26 cellular contexts compared by ENCODE assay signal in the genomic region with DNA sequence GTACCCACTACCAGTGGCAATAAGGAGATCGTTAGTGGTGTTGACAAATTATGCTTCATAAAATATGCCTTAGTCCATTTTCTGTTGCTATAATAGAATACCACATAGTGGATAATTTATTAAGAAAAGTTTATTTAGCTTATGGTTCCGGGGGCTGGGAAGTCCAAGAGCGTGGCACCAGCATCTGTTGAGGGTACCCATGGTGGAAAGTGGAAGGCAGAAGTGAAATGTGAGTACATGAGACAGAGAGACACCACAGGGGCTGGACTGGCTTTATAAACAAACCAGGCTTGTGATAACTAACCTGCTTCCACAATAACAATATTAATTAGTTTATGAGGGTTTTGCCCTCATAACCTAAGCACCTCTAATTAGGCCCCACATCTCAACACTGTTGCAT.
DNase-seq lines count a peak whose midpoint lies in the region; ATAC-seq, FAIRE-seq and TF ChIP-seq lines count a peak whose summit lies in the region.
"Had no signal": no experiment of that assay in that cellular context is flagged by ENCODE, and none has a peak within 500 bp of the region (broad histone marks: within the 10 kb centered on the region; RNA-seq: fewer than 3 reads in every experiment).

No MANE protein-coding gene starts in this region.

- peaks cover 11% of the 10 kb centered on the region; the same call in 1 of the 2 replicates for H3K9me3 ChIP-seq in HepG2 (ENCODE audit: low read length)
- no peaks in the 10 kb centered on the region for H3K9me3 ChIP-seq in right lobe of liver
- H3K9me3 ChIP-seq in tibial artery, result no peaks in the 10 kb centered on the region
- no peaks in the 10 kb centered on the region for H3K9me3 ChIP-seq in stomach
- H3K9me3 ChIP-seq: A549 had no signal

- TF ChIP-seq CTCF in HepG2 (CRISPR knock-in tag; IDR thresholded peaks at IDR 0.05), result no peak
- TF ChIP-seq CTCF in right lobe of liver (IDR thresholded peaks at IDR 0.05), result no peak
- TF ChIP-seq CTCF in nephron progenitor cell (IDR thresholded peaks at IDR 0.05), result no peak
- no peak for TF ChIP-seq CTCF in tibial artery (IDR thresholded peaks at IDR 0.05)
- TF ChIP-seq CTCF in stomach (IDR thresholded peaks at IDR 0.05), result no peak

- CTCF ChIA-PET in HepG2 (lab: Yijun Ruan, JAX; ENCODE audit: low intra/inter-chr PET ratio, low total read pairs), result no interaction called here

- BruUV-seq in HepG2 (replicated peaks; lab: Mats Ljungman, UMichigan), result no TSS peak

- H3K9ac ChIP-seq in HepG2 (ENCODE audit: insufficient read depth, low read depth, low read length), result no peak overlapping the region
- H3K9ac ChIP-seq: BLaER1 treated with 17β-estradiol and CSF1 and Interleukin-3, amounts not matched to agents 10 nM and 100 nM had no signal

- no peaks in the 10 kb centered on the region for H3K79me2 ChIP-seq in HepG2 (ENCODE audit: insufficient read depth, low read length)

- DNase-seq in HepG2 (ENCODE audit: low spot score) (no peak), right lobe of liver (no peak), nephron progenitor cell (no peak), tibial artery (no peak), stomach (no peak), NOMO-1 treated with dmso at 0.1 percent for 144 hours (lab: John Stamatoyannopoulos, UW; ENCODE audit: unreplicated experiment) (no peak)
- DNase-seq in T-helper 2 cell treated with Interferon-gamma antibody and Interleukin-4, amounts not matched to agents 5 μg/mL and 100 μg/mL, for 36 hours (ENCODE audit: low spot score), result no peak
- DNase-seq: AML-193; CD4-positive, alpha-beta memory T cell; CD8-positive, alpha-beta memory T cell; COR-L47; DMS 273 treated with DMSO at 0.1 percent for 48 hours; DMS153; DMS53; DMS79; DND-41; EL; GDM1 had no signal

- FAIRE-seq in HepG2 (lab: Jason Lieb, UNC), result no peak
- FAIRE-seq: A549, GM12878, GM12892, GM18507 had no signal

- no peak overlapping the region for H2AFZ ChIP-seq in HepG2 (ENCODE audit: low read length)

- H3K27ac ChIP-seq in HepG2 (ENCODE audit: extremely low read length, insufficient read depth, low read length), result no peak overlapping the region
- no peak overlapping the region for H3K27ac ChIP-seq in right lobe of liver
- H3K27ac ChIP-seq in tibial artery, result peak overlapping the region; percentile 58 to 70
- no peak overlapping the region for H3K27ac ChIP-seq in stomach
- H3K27ac ChIP-seq: 22Rv1; A549; BLaER1 treated with 17β-estradiol and CSF1 and Interleukin-3, amounts not matched to agents 10 nM and 100 nM; C4-2B had no signal

- TF ChIP-seq POLR2A in HepG2 (IDR thresholded peaks at IDR 0.05; ENCODE audit: insufficient read depth in 1 of 2, low read depth in 2 of 2, low read length in 2 of 2), result no peak
- TF ChIP-seq POLR2A in right lobe of liver (IDR thresholded peaks at IDR 0.05), result no peak
- no peak for TF ChIP-seq POLR2A in stomach (IDR thresholded peaks at IDR 0.05)

- no peak for TF ChIP-seq EP300 in HepG2 (IDR thresholded peaks at IDR 0.05; ENCODE audit: low read depth in 2 of 2, low read length in 2 of 2)
- no peak for TF ChIP-seq EP300 in HepG2 (CRISPR knock-in tag; IDR thresholded peaks at IDR 0.05; ENCODE audit: borderline replicate concordance)
- no peak for TF ChIP-seq EP300 in stomach (IDR thresholded peaks at IDR 0.05)

- peak overlapping the region; percentile 31 for H3K27ac Mint-ChIP-seq in nephron progenitor cell
- H3K27ac Mint-ChIP-seq in T-helper 2 cell treated with Interferon-gamma antibody and Interleukin-4, amounts not matched to agents 5 μg/mL and 100 μg/mL, for 36 hours, result no peak overlapping the region
- H3K27ac Mint-ChIP-seq: B cell had no signal

- no peaks in the 10 kb centered on the region for H4K20me1 ChIP-seq in HepG2 (ENCODE audit: insufficient read depth, low read length)
- H4K20me1 ChIP-seq: BLaER1 treated with 17β-estradiol and CSF1 and Interleukin-3, amounts not matched to agents 10 nM and 100 nM had no signal

- intact Hi-C loops in HepG2 (cut with micrococcal nuclease; ENCODE audit: unreplicated experiment), result no loop called here
- intact Hi-C loops in right lobe of liver (cut with DNase I), result no loop called here
- intact Hi-C loops in tibial artery (cut with DNase I; ENCODE audit: low total_unique reads), result no loop called here
- intact Hi-C loops in stomach (cut with DNase I; ENCODE audit: low total_unique reads), result no loop called here

- H3K27me3 ChIP-seq in HepG2 (ENCODE audit: control insufficient read depth in 1 of 2, insufficient read depth in 2 of 2, low read length in 2 of 2), result no peaks in the 10 kb centered on the region
- H3K27me3 ChIP-seq in right lobe of liver, result no peaks in the 10 kb centered on the region
- no peaks in the 10 kb centered on the region for H3K27me3 ChIP-seq in tibial artery
- no peaks in the 10 kb centered on the region for H3K27me3 ChIP-seq in stomach
- H3K27me3 ChIP-seq: BLaER1 treated with 17β-estradiol and CSF1 and Interleukin-3, amounts not matched to agents 10 nM and 100 nM had no signal

- peaks cover 9% of the 10 kb centered on the region for H3K4me1 Mint-ChIP-seq in nephron progenitor cell
- peaks cover 9% of the 10 kb centered on the region for H3K4me1 Mint-ChIP-seq in T-helper 2 cell treated with Interferon-gamma antibody and Interleukin-4, amounts not matched to agents 5 μg/mL and 100 μg/mL, for 36 hours (ENCODE audit: low read depth)

- 66% methylated on average over 3 of the region's 3 CpGs for WGBS in HepG2 (ENCODE audit: low lambda C conversion rate)
- 71% methylated on average over 3 of the region's 3 CpGs for WGBS in right lobe of liver (ENCODE audit: insufficient coverage, low coverage, low lambda C conversion rate, missing lambda C conversion rate)
- 64 to 97% (median 78%) methylated on average over 3 of the region's 3 CpGs for WGBS in stomach, 5 donors

- H3K27me3 Mint-ChIP-seq in nephron progenitor cell (ENCODE audit: low read depth, poor library complexity), result no peaks in the 10 kb centered on the region
- H3K27me3 Mint-ChIP-seq in T-helper 2 cell treated with Interferon-gamma antibody and Interleukin-4, amounts not matched to agents 5 μg/mL and 100 μg/mL, for 36 hours (ENCODE audit: low read depth), result no peaks in the 10 kb centered on the region
- H3K27me3 Mint-ChIP-seq: CD4-positive, alpha-beta memory T cell; CD8-positive, alpha-beta memory T cell had no signal

- POLR2A ChIA-PET in HepG2 (lab: Yijun Ruan, JAX), result no interaction called here

- no peak overlapping the region for H3K4me3 Mint-ChIP-seq in nephron progenitor cell
- H3K4me3 Mint-ChIP-seq in T-helper 2 cell treated with Interferon-gamma antibody and Interleukin-4, amounts not matched to agents 5 μg/mL and 100 μg/mL, for 36 hours, result no peak overlapping the region
- H3K4me3 Mint-ChIP-seq: B cell; CD8-positive, alpha-beta memory T cell had no signal

- H3K36me3 ChIP-seq in HepG2 (replicated peaks in 1 of 2; ENCODE audit: control insufficient read depth in 1 of 2, insufficient read depth in 2 of 2, low read length in 2 of 2), result no peaks in the 10 kb centered on the region
- no peaks in the 10 kb centered on the region for H3K36me3 ChIP-seq in right lobe of liver
- no peaks in the 10 kb centered on the region for H3K36me3 ChIP-seq in tibial artery
- H3K36me3 ChIP-seq in stomach, result no peaks in the 10 kb centered on the region
- H3K36me3 ChIP-seq: BLaER1 treated with 17β-estradiol and CSF1 and Interleukin-3, amounts not matched to agents 10 nM and 100 nM had no signal

- peaks cover 20% of the 10 kb centered on the region for H3K9me3 Mint-ChIP-seq in nephron progenitor cell
- peaks cover 8% of the 10 kb centered on the region for H3K9me3 Mint-ChIP-seq in T-helper 2 cell treated with Interferon-gamma antibody and Interleukin-4, amounts not matched to agents 5 μg/mL and 100 μg/mL, for 36 hours

- in situ Hi-C loops in HepG2 (cut with HindIII; ENCODE audit: extremely low pct_ligation_motif_present, low pct_unique_long_range_greater_than_20kb), result no loop called here

- H3K4me1 ChIP-seq in HepG2 (ENCODE audit: insufficient read depth, low read length) (no peaks in the 10 kb centered on the region), right lobe of liver (no peaks in the 10 kb centered on the region), tibial artery (peaks cover 0 to 50% (median 30%) of the 10 kb centered on the region in 4 donors), stomach (no peaks in the 10 kb centered on the region)
- H3K4me1 ChIP-seq: A549 had no signal

- no peak overlapping the region for H3K4me3 ChIP-seq in HepG2 (replicated peaks in 1 of 3; ENCODE audit: insufficient read depth in 1 of 3, low read depth in 2 of 3, low read length in 3 of 3)
- no peak overlapping the region for H3K4me3 ChIP-seq in right lobe of liver
- no peak overlapping the region for H3K4me3 ChIP-seq in tibial artery
- H3K4me3 ChIP-seq in stomach, result no peak overlapping the region
- H3K4me3 ChIP-seq: A549; BLaER1 treated with 17β-estradiol and CSF1 and Interleukin-3, amounts not matched to agents 10 nM and 100 nM; GM12878 had no signal

- H3K36me3 Mint-ChIP-seq in nephron progenitor cell (ENCODE audit: low read depth), result peaks cover 34% of the 10 kb centered on the region
- H3K36me3 Mint-ChIP-seq in T-helper 2 cell treated with Interferon-gamma antibody and Interleukin-4, amounts not matched to agents 5 μg/mL and 100 μg/mL, for 36 hours (ENCODE audit: low read depth), result peaks cover 23% of the 10 kb centered on the region

- TF ChIP-seq RAD21 in HepG2 (CRISPR knock-in tag; IDR thresholded peaks at IDR 0.05), result no peak

- H3K4me2 ChIP-seq in HepG2 (ENCODE audit: low read depth, low read length), result no peak overlapping the region
- H3K4me2 ChIP-seq: A549; BLaER1 treated with 17β-estradiol and CSF1 and Interleukin-3, amounts not matched to agents 10 nM and 100 nM had no signal

- ATAC-seq in HepG2 (no peak), right lobe of liver (no peak)
- ATAC-seq: A549, GM12878 had no signal

TF ChIP-seq in HepG2, 621 proteins besides CTCF, POLR2A, EP300 and RAD21:
- TF ChIP-seq ZNF564 (CRISPR knock-in tag; IDR thresholded peaks at IDR 0.05) (peak; percentile 98), KLF6 (CRISPR knock-in tag; IDR thresholded peaks at IDR 0.05) (no peak)

Comparison
In these comparisons a context has a peak if more than half of its experiments do, and no peak if none do; other contexts are left out.
1. H3K27ac ChIP-seq: peak in tibial artery (2 of 2); none in HepG2 (single experiment), right lobe of liver (0 of 3) and stomach (0 of 5).